23 cellular contexts compared by ENCODE assay signal in the genomic region with DNA sequence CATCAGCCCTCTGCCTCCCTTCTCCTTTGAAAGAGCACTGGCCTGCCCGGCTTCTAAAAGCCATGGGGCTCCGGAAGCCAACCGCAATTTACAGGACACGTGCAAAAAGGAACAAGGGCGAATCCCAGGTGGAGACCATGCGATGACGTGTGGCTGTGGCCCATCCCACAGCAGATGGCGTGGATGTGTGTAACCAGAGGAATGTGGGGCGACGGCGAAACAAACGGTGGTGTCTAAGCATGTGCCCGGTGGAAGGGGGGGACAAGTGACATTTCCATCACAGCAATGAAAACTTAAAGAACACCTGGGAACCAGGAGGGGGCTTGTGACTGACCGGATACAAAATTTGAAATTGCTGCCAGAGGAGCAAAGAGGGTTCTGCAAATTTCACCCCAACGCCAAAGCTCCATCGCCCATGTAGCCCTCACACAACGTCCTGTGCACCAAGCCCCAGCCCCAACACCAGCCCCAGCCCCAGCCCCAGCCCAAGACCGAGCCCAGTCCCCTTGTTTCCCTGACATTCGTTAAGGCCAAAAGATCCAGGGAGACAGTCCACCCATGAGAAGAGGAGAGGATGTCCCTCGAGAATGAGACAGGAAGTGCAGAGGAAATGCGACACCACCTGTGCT.
DNase-seq lines count a peak whose midpoint lies in the region; ATAC-seq and TF ChIP-seq lines count a peak whose summit lies in the region.
"Had no signal": no experiment of that assay in that cellular context is flagged by ENCODE, and none has a peak within 500 bp of the region (broad histone marks: within the 10 kb centered on the region; RNA-seq: fewer than 3 reads in every experiment).

No MANE protein-coding gene starts in this region.

- TF ChIP-seq CTCF in endothelial cell (IDR thresholded peaks at IDR 0.05; ENCODE audit: unreplicated experiment): no peak

- H3K36me3 Mint-ChIP-seq in endothelial cell (ENCODE audit: low read depth, unreplicated experiment): peaks cover 25% of the 10 kb centered on the region
- H3K36me3 Mint-ChIP-seq in natural killer cell treated with Interleukin-12 subunit alpha and Interleukin-12 subunit beta and Interleukin-15 and Interleukin-18, amount 100 ng/mL, for 72 hours: peaks cover 4% of the 10 kb centered on the region

- ATAC-seq in natural killer cell treated with Interleukin-12 subunit alpha and Interleukin-12 subunit beta and Interleukin-15 and Interleukin-18, amount 100 ng/mL, for 72 hours: no peak
- ATAC-seq in HG03460 (IDR thresholded peaks at IDR 0.05; ENCODE audit: unreplicated experiment): no peak
- ATAC-seq in GM21447 (IDR thresholded peaks at IDR 0.05; ENCODE audit: unreplicated experiment): no peak
- ATAC-seq: CD8-positive, alpha-beta T cell; GM23338; HCT116; Panc1 had no signal

- peaks cover 28% of the 10 kb centered on the region for H3K27me3 Mint-ChIP-seq in endothelial cell (ENCODE audit: unreplicated experiment)
- H3K27me3 Mint-ChIP-seq in natural killer cell treated with Interleukin-12 subunit alpha and Interleukin-12 subunit beta and Interleukin-15 and Interleukin-18, amount 100 ng/mL, for 72 hours: peaks cover 20 to 35% of the 10 kb centered on the region in 2 donors

- H3K9me3 Mint-ChIP-seq in endothelial cell (ENCODE audit: unreplicated experiment): no peaks in the 10 kb centered on the region
- H3K9me3 Mint-ChIP-seq in natural killer cell treated with Interleukin-12 subunit alpha and Interleukin-12 subunit beta and Interleukin-15 and Interleukin-18, amount 100 ng/mL, for 72 hours: no peaks in the 10 kb centered on the region
- H3K9me3 Mint-ChIP-seq: CD8-positive, alpha-beta T cell had no signal

- peaks cover 23% of the 10 kb centered on the region for H3K4me1 Mint-ChIP-seq in endothelial cell (ENCODE audit: unreplicated experiment)
- H3K4me1 Mint-ChIP-seq in natural killer cell treated with Interleukin-12 subunit alpha and Interleukin-12 subunit beta and Interleukin-15 and Interleukin-18, amount 100 ng/mL, for 72 hours (ENCODE audit: low read depth in 2 of 2): peaks cover 38 to 45% of the 10 kb centered on the region in 2 donors

- H3K27ac Mint-ChIP-seq in endothelial cell (ENCODE audit: unreplicated experiment): no peak overlapping the region
- H3K27ac Mint-ChIP-seq in natural killer cell treated with Interleukin-12 subunit alpha and Interleukin-12 subunit beta and Interleukin-15 and Interleukin-18, amount 100 ng/mL, for 72 hours: no peak overlapping the region
- H3K27ac Mint-ChIP-seq: CD8-positive, alpha-beta T cell; GM23338 had no signal

- peak overlapping the region; percentile 11 for H3K4me3 Mint-ChIP-seq in endothelial cell (ENCODE audit: unreplicated experiment)
- peak overlapping the region; percentile 81 for H3K4me3 Mint-ChIP-seq in natural killer cell treated with Interleukin-12 subunit alpha and Interleukin-12 subunit beta and Interleukin-15 and Interleukin-18, amount 100 ng/mL, for 72 hours
- H3K4me3 Mint-ChIP-seq: CD8-positive, alpha-beta T cell; GM23338 had no signal

- DNase-seq in activated CD8-positive, alpha-beta memory T cell treated with anti-CD3 and anti-CD28 coated beads for 24 hours: peak; percentile 38
- no peak for DNase-seq in activated CD8-positive, alpha-beta memory T cell treated with anti-CD3 and anti-CD28 coated beads, Interleukin-2, amount 50 U/mL, for 48 hours
- DNase-seq in endothelial cell (ENCODE audit: low spot score): no peak
- no peak for DNase-seq in natural killer cell treated with Interleukin-12 subunit alpha and Interleukin-12 subunit beta and Interleukin-15 and Interleukin-18, amount 100 ng/mL, for 72 hours (ENCODE audit: low spot score)
- no peak for DNase-seq in SHP77 treated with DMSO at 0.1 percent for 48 hours (lab: John Stamatoyannopoulos, UW)
- DNase-seq: 8988T; Calu3; CD8-positive, alpha-beta T cell; DMS153; GDM1; KG1; NCI-H1092 treated with DMSO at 0.1 percent for 48 hours; NCI-H146; NCI-H2029; NCI-H2227 treated with DMSO at 0.1 percent for 48 hours; NCI-H510A; NCI-H774; SJCRH30 had no signal
